ENCODE assay signal across 23 cellular contexts in genomic region chrX:97666890-97667289, GRCh38.
DNase-seq lines count a peak whose midpoint lies in the region; ATAC-seq, FAIRE-seq and TF ChIP-seq lines count a peak whose summit lies in the region.
"Had no signal": no experiment of that assay in that cellular context is flagged by ENCODE, and none has a peak within 500 bp of the region (broad histone marks: within the 10 kb centered on the region; RNA-seq: fewer than 3 reads in every experiment).

No MANE protein-coding gene starts in this region.

- no peak overlapping the region for H3K27ac ChIP-seq in astrocyte (ENCODE audit: low read depth, low read length)
- no peak overlapping the region for H3K27ac ChIP-seq in pancreas
- H3K27ac ChIP-seq: 22Rv1; A549; BLaER1 treated with 17β-estradiol and CSF1 and Interleukin-3, amounts not matched to agents 10 nM and 100 nM; C4-2B had no signal

- H3K9me3 ChIP-seq in astrocyte (ENCODE audit: insufficient read depth, low read depth, low read length) = no peaks in the 10 kb centered on the region
- no peaks in the 10 kb centered on the region for H3K9me3 ChIP-seq in pancreas
- H3K9me3 ChIP-seq: A549; BLaER1 treated with 17β-estradiol and CSF1 and Interleukin-3, amounts not matched to agents 10 nM and 100 nM; Caco-2 had no signal

- H3K9ac ChIP-seq in astrocyte (ENCODE audit: low read length) = no peak overlapping the region
- H3K9ac ChIP-seq: BLaER1 treated with 17β-estradiol and CSF1 and Interleukin-3, amounts not matched to agents 10 nM and 100 nM had no signal

- no peak overlapping the region for H3K27ac Mint-ChIP-seq in astrocyte (ENCODE audit: unreplicated experiment)
- H3K27ac Mint-ChIP-seq: B cell; CD4-positive, alpha-beta T cell; CD8-positive, alpha-beta T cell had no signal

- H3K4me3 Mint-ChIP-seq in astrocyte (ENCODE audit: unreplicated experiment) = no peak overlapping the region
- H3K4me3 Mint-ChIP-seq: B cell; CD4-positive, alpha-beta T cell; CD8-positive, alpha-beta T cell had no signal

- H3K9me3 Mint-ChIP-seq in astrocyte (ENCODE audit: unreplicated experiment) = peaks cover 2% of the 10 kb centered on the region
- H3K9me3 Mint-ChIP-seq: CD4-positive, alpha-beta T cell; CD8-positive, alpha-beta T cell had no signal

- no peaks in the 10 kb centered on the region for H3K4me1 Mint-ChIP-seq in astrocyte (ENCODE audit: low read depth, unreplicated experiment)
- H3K4me1 Mint-ChIP-seq: B cell had no signal

- DNase-seq in DMS 273 (lab: John Stamatoyannopoulos, UW; ENCODE audit: unreplicated experiment) (peak; percentile 29), DMS 273 treated with DMSO at 0.1 percent for 48 hours (lab: John Stamatoyannopoulos, UW) (no peak), astrocyte (ENCODE audit: low read depth) (no peak), left lobe of liver (ENCODE audit: low spot score) (no peak), pancreas (peak in 2 of 6 donors; percentile 10 to 12), UCSD-AML1 (lab: John Stamatoyannopoulos, UW; ENCODE audit: unreplicated experiment) (no peak)
- DNase-seq: AML-193; Caco-2; Calu3; CD4-positive, alpha-beta T cell; CD8-positive, alpha-beta T cell; DMS79 treated with DMSO at 0.1 percent for 48 hours; GF-D8 had no signal

- H3K36me3 Mint-ChIP-seq in astrocyte (ENCODE audit: low read depth, unreplicated experiment) = no peaks in the 10 kb centered on the region
- H3K36me3 Mint-ChIP-seq: CD8-positive, alpha-beta T cell had no signal

- intact Hi-C loops in pancreas (cut with DNase I) = no loop called here

- no peak overlapping the region for H3K4me2 ChIP-seq in astrocyte (ENCODE audit: low read length)
- H3K4me2 ChIP-seq: A549; BLaER1 treated with 17β-estradiol and CSF1 and Interleukin-3, amounts not matched to agents 10 nM and 100 nM had no signal

- H3K79me2 ChIP-seq in astrocyte (ENCODE audit: insufficient read depth, low read length) = no peaks in the 10 kb centered on the region

- TF ChIP-seq CTCF in astrocyte (IDR thresholded peaks at IDR 0.05; ENCODE audit: insufficient read depth, low read depth, low read length) (no peak), pancreas (IDR thresholded peaks at IDR 0.05) (no peak)

- no peaks in the 10 kb centered on the region for H3K27me3 ChIP-seq in astrocyte (ENCODE audit: insufficient read depth, low read length)
- peaks cover 0 to 4% (median 0%) of the 10 kb centered on the region in 4 donors for H3K27me3 ChIP-seq in pancreas

- no peaks in the 10 kb centered on the region for H4K20me1 ChIP-seq in astrocyte (ENCODE audit: insufficient read depth, low read length)

- no peak overlapping the region for H2AFZ ChIP-seq in astrocyte (ENCODE audit: low read depth, low read length)

- H3K36me3 ChIP-seq in astrocyte (ENCODE audit: insufficient read depth, low read length) (no peaks in the 10 kb centered on the region), pancreas (no peaks in the 10 kb centered on the region)
- H3K36me3 ChIP-seq: BLaER1 treated with 17β-estradiol and CSF1 and Interleukin-3, amounts not matched to agents 10 nM and 100 nM had no signal

- WGBS in pancreas, 2 donors = 15 to 21% methylated on average over 2 of the region's 2 CpGs

- FAIRE-seq in astrocyte (lab: Jason Lieb, UNC) = peak; percentile 41
- no peak for FAIRE-seq in pancreas (lab: Jason Lieb, UNC)
- FAIRE-seq: A549, D721Med, G401.6, GM12891, GM19239 had no signal

- H3K27me3 Mint-ChIP-seq in astrocyte (ENCODE audit: low read depth, unreplicated experiment) = no peaks in the 10 kb centered on the region
- H3K27me3 Mint-ChIP-seq: B cell; CD4-positive, alpha-beta T cell had no signal

- no peaks in the 10 kb centered on the region for H3K4me1 ChIP-seq in astrocyte (ENCODE audit: insufficient read depth, low read length)
- H3K4me1 ChIP-seq in pancreas = peaks cover 0 to 8% (median 6%) of the 10 kb centered on the region in 3 donors
- H3K4me1 ChIP-seq: A549; BLaER1 treated with 17β-estradiol and CSF1 and Interleukin-3, amounts not matched to agents 10 nM and 100 nM; Caco-2 had no signal

- ATAC-seq in left lobe of liver = peak; percentile 74
- ATAC-seq in pancreas = peak; percentile 70 to 90 (median 77)
- no peak for ATAC-seq in HG03280 (IDR thresholded peaks at IDR 0.05; ENCODE audit: unreplicated experiment)
- ATAC-seq: A549; CD8-positive, alpha-beta T cell had no signal

- H3K4me3 ChIP-seq in astrocyte (ENCODE audit: insufficient read depth, low read depth, low read length) = no peak overlapping the region
- H3K4me3 ChIP-seq in pancreas = no peak overlapping the region
- H3K4me3 ChIP-seq: A549; BLaER1 treated with 17β-estradiol and CSF1 and Interleukin-3, amounts not matched to agents 10 nM and 100 nM had no signal
